Comparison of ENCODE assay signal across 14 cellular contexts in the genomic region with DNA sequence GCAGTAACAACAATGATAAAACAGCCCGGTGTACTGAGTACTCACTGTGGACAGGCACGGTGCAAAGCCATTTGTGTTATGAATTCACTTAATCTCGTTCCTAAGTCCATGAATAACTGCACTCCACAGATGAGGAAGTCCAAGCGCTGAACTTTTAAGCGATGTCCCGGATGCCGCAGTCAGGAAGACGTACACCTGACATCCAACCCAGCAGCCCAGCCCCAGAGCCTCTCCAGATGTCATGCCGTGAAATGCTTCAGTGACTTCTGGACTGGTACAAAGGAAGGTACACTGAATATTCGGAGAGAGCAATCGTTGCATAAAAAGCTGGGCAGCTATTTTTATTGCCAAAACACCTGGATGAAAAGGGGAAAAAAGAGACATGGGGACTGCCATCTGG.
DNase-seq lines count a peak whose midpoint lies in the region; ATAC-seq and TF ChIP-seq lines count a peak whose summit lies in the region.
"Had no signal": no experiment of that assay in that cellular context is flagged by ENCODE, and none has a peak within 500 bp of the region (broad histone marks: within the 10 kb centered on the region; RNA-seq: fewer than 3 reads in every experiment).

No MANE protein-coding gene starts in this region.

- no peak for TF ChIP-seq CTCF in progenitor cell of endocrine pancreas (IDR thresholded peaks at IDR 0.05; ENCODE audit: unreplicated experiment)

- H3K27me3 Mint-ChIP-seq in progenitor cell of endocrine pancreas, result peaks cover 32% of the 10 kb centered on the region
- H3K27me3 Mint-ChIP-seq in activated CD8-positive, alpha-beta memory T cell treated with anti-CD3 and anti-CD28 coated beads, Interleukin-2, amount 10 ng/mL, durations not matched to agents 7 days and 5 days, result no peaks in the 10 kb centered on the region

- peak; percentile 46 for DNase-seq in DMS79 (lab: John Stamatoyannopoulos, UW)
- peak; percentile 74 for DNase-seq in NCI-H187 treated with DMSO at 0.1 percent for 48 hours (lab: John Stamatoyannopoulos, UW)
- DNase-seq in left kidney (ENCODE audit: low read depth, low spot score), result peak; percentile 58
- DNase-seq in HPDE6-E6E7 (ENCODE audit: extremely low spot score), result no peak
- DNase-seq in progenitor cell of endocrine pancreas (ENCODE audit: low spot score, unreplicated experiment), result no peak
- no peak for DNase-seq in activated CD8-positive, alpha-beta memory T cell treated with anti-CD3 and anti-CD28 coated beads, Interleukin-2, amount 10 ng/mL, durations not matched to agents 7 days and 5 days
- DNase-seq: CD4-positive, alpha-beta T cell; CD8-positive, alpha-beta memory T cell; DMS 273 treated with DMSO at 0.1 percent for 48 hours; DND-41; H9 had no signal

- ATAC-seq in activated CD8-positive, alpha-beta memory T cell treated with anti-CD3 and anti-CD28 coated beads, Interleukin-2, amount 10 ng/mL, durations not matched to agents 7 days and 5 days, result no peak
- ATAC-seq: GM23338, HCT116 had no signal

- H3K36me3 Mint-ChIP-seq in progenitor cell of endocrine pancreas (ENCODE audit: insufficient read depth), result no peaks in the 10 kb centered on the region
- no peaks in the 10 kb centered on the region for H3K36me3 Mint-ChIP-seq in activated CD8-positive, alpha-beta memory T cell treated with anti-CD3 and anti-CD28 coated beads, Interleukin-2, amount 10 ng/mL, durations not matched to agents 7 days and 5 days
- H3K36me3 Mint-ChIP-seq: CD14-positive monocyte; CD8-positive, alpha-beta memory T cell had no signal

- H3K4me3 Mint-ChIP-seq in progenitor cell of endocrine pancreas (ENCODE audit: low read depth), result no peak overlapping the region
- no peak overlapping the region for H3K4me3 Mint-ChIP-seq in activated CD8-positive, alpha-beta memory T cell treated with anti-CD3 and anti-CD28 coated beads, Interleukin-2, amount 10 ng/mL, durations not matched to agents 7 days and 5 days
- H3K4me3 Mint-ChIP-seq: CD14-positive monocyte; CD4-positive, alpha-beta T cell; CD8-positive, alpha-beta memory T cell; GM23338; H9 had no signal

- H3K9me3 Mint-ChIP-seq in progenitor cell of endocrine pancreas (ENCODE audit: low read depth), result no peaks in the 10 kb centered on the region
- H3K9me3 Mint-ChIP-seq in activated CD8-positive, alpha-beta memory T cell treated with anti-CD3 and anti-CD28 coated beads, Interleukin-2, amount 10 ng/mL, durations not matched to agents 7 days and 5 days (ENCODE audit: low read depth), result no peaks in the 10 kb centered on the region
- H3K9me3 Mint-ChIP-seq: CD4-positive, alpha-beta T cell; CD8-positive, alpha-beta memory T cell had no signal

- CTCF ChIA-PET in activated CD8-positive, alpha-beta memory T cell treated with anti-CD3 and anti-CD28 coated beads, Interleukin-2, amount 10 ng/mL, durations not matched to agents 7 days and 5 days (lab: Charles Lee), result no interaction called here

- H3K27ac Mint-ChIP-seq in progenitor cell of endocrine pancreas, result no peak overlapping the region
- no peak overlapping the region for H3K27ac Mint-ChIP-seq in activated CD8-positive, alpha-beta memory T cell treated with anti-CD3 and anti-CD28 coated beads, Interleukin-2, amount 10 ng/mL, durations not matched to agents 7 days and 5 days
- H3K27ac Mint-ChIP-seq: CD14-positive monocyte; CD4-positive, alpha-beta T cell; CD8-positive, alpha-beta memory T cell; GM23338; H9 had no signal

- peaks cover 5% of the 10 kb centered on the region for H3K4me1 Mint-ChIP-seq in progenitor cell of endocrine pancreas (ENCODE audit: low read depth)
- no peaks in the 10 kb centered on the region for H3K4me1 Mint-ChIP-seq in activated CD8-positive, alpha-beta memory T cell treated with anti-CD3 and anti-CD28 coated beads, Interleukin-2, amount 10 ng/mL, durations not matched to agents 7 days and 5 days
- H3K4me1 Mint-ChIP-seq: CD14-positive monocyte; CD8-positive, alpha-beta memory T cell had no signal

Comparison
In these comparisons a context has a peak if more than half of its experiments do, and no peak if none do; other contexts are left out.
1. DNase-seq: peak in DMS79 (single experiment), NCI-H187 treated with DMSO at 0.1 percent for 48 hours (single experiment) and left kidney (single experiment); none in HPDE6-E6E7 (single experiment), progenitor cell of endocrine pancreas (single experiment) and activated CD8-positive, alpha-beta memory T cell treated with anti-CD3 and anti-CD28 coated beads, Interleukin-2, amount 10 ng/mL, durations not matched to agents 7 days and 5 days (single experiment).